8 cellular contexts compared by ENCODE assay signal in genomic region chr3:50365080-50365841, GRCh38. TPM values are rescaled to one million over a fixed set of nuclear protein-coding genes. Genes with fewer than 3 reads are reported as not detected.
A peak's percentile ranks its signal among the peaks of the same experiment; 100 is the strongest.
DNase-seq lines count a peak whose midpoint lies in the region; ATAC-seq, FAIRE-seq and TF ChIP-seq lines count a peak whose summit lies in the region.

No MANE protein-coding gene starts in this region.

- no peak overlapping the region for H3K4ac ChIP-seq in H1 (replicated peaks; ENCODE audit: insufficient read length, low read depth, low read length)

- H4K20me1 ChIP-seq in H1 (replicated peaks in 1 of 2; ENCODE audit: control insufficient read depth in 1 of 2, insufficient read depth in 2 of 2, low read length in 2 of 2) = peaks cover 0 to 2% of the 10 kb centered on the region in 2 experiments

- peak overlapping the region; percentile 76 to 91 for H3K4me2 ChIP-seq in H1 (ENCODE audit: insufficient read depth in 1 of 2, low read depth in 2 of 2, low read length in 2 of 2)

- peak in 1 of 3 experiments; percentile 20; a peak in 1 of 4 replicates for TF ChIP-seq CTCF in H1 (IDR thresholded peaks at IDR 0.05; ENCODE audit: control extremely low read depth in 1 of 3, insufficient read depth in 1 of 3, low read depth in 1 of 3, low read length in 3 of 3)

- TF ChIP-seq RAD21 in H1 (IDR thresholded peaks at IDR 0.05 in 1 of 2, conservative IDR thresholded peaks at IDR 0.05 in 1 of 2; ENCODE audit: low read depth in 2 of 2, low read length in 2 of 2) = peak; percentile 33 to 49; a peak in 3 of 4 replicates

- no peak overlapping the region for H4K5ac ChIP-seq in H1 (ENCODE audit: insufficient read length, low read depth, low read length)

- H3K4me1 ChIP-seq in H1 (replicated peaks in 1 of 4; ENCODE audit: control insufficient read depth in 3 of 4, insufficient read depth in 4 of 4, low read length in 3 of 4) = peaks cover 0 to 15% (median 10%) of the 10 kb centered on the region in 4 experiments; a peak in 6 of 7 replicates
- peaks cover 8% of the 10 kb centered on the region for H3K4me1 ChIP-seq in mesodermal cell (ENCODE audit: control insufficient read depth, insufficient read depth, low read length, poor library complexity, severe bottlenecking)

- H2BK12ac ChIP-seq in H1 (ENCODE audit: low read depth, low read length) = no peak overlapping the region

- 0 out of 2 replicates have a peak, but pooled peaks cover 2% of the 10 kb centered on the region for H3K79me1 ChIP-seq in H1 (ENCODE audit: low read depth, low read length)

- H3K79me2 ChIP-seq in H1 (ENCODE audit: control insufficient read depth in 1 of 2, insufficient read depth in 2 of 2, low read length in 2 of 2) = no peaks in the 10 kb centered on the region

- H3K36me3 ChIP-seq in H1 (ENCODE audit: control insufficient read depth in 2 of 4, insufficient read depth in 4 of 4, low read length in 3 of 4) = no peaks in the 10 kb centered on the region
- H3K36me3 ChIP-seq in mesodermal cell (ENCODE audit: control insufficient read depth, insufficient read depth, low read length) = no peaks in the 10 kb centered on the region

- no peak for TF ChIP-seq POLR2A in H1 (IDR thresholded peaks at IDR 0.05; ENCODE audit: control extremely low read depth in 1 of 2, low read depth in 2 of 2, low read length in 2 of 2)

- DNase-seq in GM18507 (ENCODE audit: extremely low spot score, insufficient read length, low read depth) (peak; percentile 91), NCI-H2227 treated with DMSO at 0.1 percent for 48 hours (lab: John Stamatoyannopoulos, UW) (peak; percentile 72), H1 (ENCODE audit: low read depth in 1 of 2, low spot score in 2 of 2) (peak; percentile 78 to 93), DMS 273 treated with DMSO at 0.1 percent for 48 hours (lab: John Stamatoyannopoulos, UW) (no peak)
- peak; percentile 96 for DNase-seq in activated CD8-positive, alpha-beta memory T cell treated with anti-CD3 and anti-CD28 coated beads for 24 hours
- peak; percentile 84 to 89 for DNase-seq in stimulated activated CD8-positive, alpha-beta memory T cell treated with anti-CD3 and anti-CD28 coated beads, Interleukin-15, amount 100 ng/mL, for 48 hours (ENCODE audit: low read depth in 2 of 2)

- H2AK5ac ChIP-seq in H1 (ENCODE audit: low read depth, low read length) = no peak overlapping the region

- FAIRE-seq in GM18507 (lab: Jason Lieb, UNC) = peak; percentile 94
- no peak for FAIRE-seq in H1 (lab: Jason Lieb, UNC)

- no peaks in the 10 kb centered on the region for H3K9me3 ChIP-seq in H1 (ENCODE audit: insufficient read depth in 2 of 2, low read depth in 1 of 2, low read length in 1 of 2)
- no peaks in the 10 kb centered on the region for H3K9me3 ChIP-seq in mesodermal cell (ENCODE audit: control insufficient read depth, low read length)

- 11% methylated on average over 35 of the region's 53 CpGs; no CpG with 5 or more reads in 1 of the 2 experiments for WGBS in H1 (ENCODE audit: extremely low coverage in 1 of 2, insufficient coverage in 1 of 2, insufficient read length in 1 of 2, insufficient replicate concordance in 2 of 2, low coverage in 1 of 2, low lambda C conversion rate in 2 of 2, missing lambda C conversion rate in 1 of 2), 2 experiments
- WGBS in mesodermal cell (ENCODE audit: insufficient coverage in 2 of 2), 2 experiments = 7 to 12% methylated on average over 31 to 40 of the region's 53 CpGs

- H3K27me3 ChIP-seq in H1 (replicated peaks in 1 of 4; ENCODE audit: control insufficient read depth in 3 of 4, extremely low read depth in 1 of 4, insufficient read depth in 3 of 4, low read length in 3 of 4) = peaks cover 0 to 5% (median 2%) of the 10 kb centered on the region in 4 experiments; a peak in 3 of 7 replicates

- POLR2A ChIA-PET in H1 (lab: Charles Lee; ENCODE audit: partially characterized antibody) = interaction anchor here (0.7 to 2.5 kb wide), 7 partner anchors 10 to 1604 kb away, joined by 3 to 22 read pairs (median 3); partner anchors contain the start of genes CYB561D2 and NPRL2

- ATAC-seq in HG02798 (IDR thresholded peaks at IDR 0.05; ENCODE audit: poor library complexity, unreplicated experiment) = peak; percentile 83

- CTCF ChIA-PET in H1 (lab: Charles Lee; ENCODE audit: partially characterized antibody) = interaction anchor here (0.8 to 4.5 kb wide), 11 partner anchors 9 to 251 kb away, joined by 3 to 18 read pairs (median 4); partner anchors contain the start of genes MAPKAPK3 and RASSF1

- H2BK20ac ChIP-seq in H1 (ENCODE audit: low read length) = no peak overlapping the region

- no peak overlapping the region for H3K14ac ChIP-seq in H1 (ENCODE audit: insufficient read length)

- H3K27ac ChIP-seq in H1 (ENCODE audit: low read depth, low read length) (peak overlapping the region; percentile 39; the same call in 1 of the 2 replicates), mesodermal cell (ENCODE audit: low read depth, low read length, severe bottlenecking) (no peak overlapping the region)

- peak overlapping the region; percentile 38 for H4K91ac ChIP-seq in H1 (replicated peaks; ENCODE audit: insufficient read length, low read length)

- H3K56ac ChIP-seq in H1 (replicated peaks; ENCODE audit: insufficient read length, low read depth, low read length) = no peak overlapping the region

- no peak for TF ChIP-seq EP300 in H1 (IDR thresholded peaks at IDR 0.05; ENCODE audit: borderline replicate concordance in 1 of 2, low read depth in 2 of 2, low read length in 2 of 2)

- H3K4me3 ChIP-seq in H1 (ENCODE audit: extremely low read depth in 1 of 4, insufficient read depth in 2 of 4, low read depth in 3 of 4, low read length in 4 of 4) (peak overlapping the region; percentile 48 to 68 (median 59)), mesodermal cell (ENCODE audit: extremely low read depth, insufficient read depth, low read length, poor library complexity, severe bottlenecking) (peak overlapping the region; percentile 52)

- no peak overlapping the region for H2BK120ac ChIP-seq in H1 (replicated peaks; ENCODE audit: low read depth, low read length)

- peak overlapping the region; percentile 83; the same call in 1 of the 2 replicates for H4K8ac ChIP-seq in H1 (ENCODE audit: extremely low read depth, insufficient read depth, low read length)

- peaks cover 12% of the 10 kb centered on the region; the same call in 1 of the 2 replicates for H3K23me2 ChIP-seq in H1 (ENCODE audit: low read depth, low read length)

- H3K23ac ChIP-seq in H1 (ENCODE audit: insufficient read length) = no peak overlapping the region

- peak overlapping the region in 3 of 4 experiments; percentile 3 to 58 (median 49); a peak in 5 of 7 replicates for H3K9ac ChIP-seq in H1 (replicated peaks in 1 of 4; ENCODE audit: extremely low read depth in 1 of 4, low read depth in 3 of 4, low read length in 3 of 4)

- no peak overlapping the region for H2BK15ac ChIP-seq in H1 (ENCODE audit: low read length)

- peak overlapping the region; percentile 34; the same call in 1 of the 2 replicates for H3K18ac ChIP-seq in H1 (ENCODE audit: extremely low read depth, low read length)

- 0 out of 2 replicates have a peak overlapping the region, but pooled peaks have one; percentile 47 for H2AFZ ChIP-seq in H1 (ENCODE audit: low read length)

- peak overlapping the region; percentile 12; the same call in 1 of the 2 replicates for H2BK5ac ChIP-seq in H1 (ENCODE audit: low read depth, low read length)

RNA-seq across cellular contexts. Expression of gene TMEM115, which starts 5.9 kb away (rescaled TPM):
- 25.3 and 25.4 TPM in 2 replicates for total RNA-seq in H1 (2021; fragmentation: NEBNext Ultra II Directional; extraction: Animal tissue kit (Norgen Biotek cat#: 25700))
- polyA plus RNA-seq in H1 (2011; rRNA removed) = 32.4 and 41.9 TPM in 2 replicates
- polyA plus RNA-seq in H1 (2011; cell fraction: cytosol; rRNA removed) = 28.3 TPM
- 26.5 TPM for polyA plus RNA-seq in H1 (2011; cell fraction: nucleus; rRNA removed)
- 14.1 to 22.1 TPM (median 19.9 TPM) in 4 replicates for polyA plus RNA-seq in H1 (2012, experiment 1 of 2)
- 26.6 TPM for polyA plus RNA-seq in H1 (2012, experiment 2 of 2)
- polyA plus RNA-seq in H1 (2013, experiment 1 of 2) = 38.1 TPM
- 41.2 TPM for polyA plus RNA-seq in H1 (2013, experiment 2 of 2)
- polyA minus RNA-seq in H1 (2011; rRNA and poly(A)+ RNA removed) = 18.7 and 24.3 TPM in 2 replicates
- 20.0 TPM for polyA minus RNA-seq in H1 (2011; cell fraction: cytosol; rRNA and poly(A)+ RNA removed)
- polyA minus RNA-seq in H1 (2011; cell fraction: nucleus; rRNA and poly(A)+ RNA removed) = 14.9 TPM
- polyA plus RNA-seq in mesodermal cell (2013, experiment 1 of 2) = 35.4 TPM
- polyA plus RNA-seq in mesodermal cell (2013, experiment 2 of 2) = 29.5 TPM

RNA-seq across cellular contexts. Expression of gene CYB561D2, which starts 14.6 kb away (rescaled TPM):
- 9.8 and 9.9 TPM in 2 replicates for total RNA-seq in H1 (2021; fragmentation: NEBNext Ultra II Directional; extraction: Animal tissue kit (Norgen Biotek cat#: 25700))
- polyA plus RNA-seq in H1 (2011; rRNA removed) = 34.0 and 34.5 TPM in 2 replicates
- 22.8 TPM for polyA plus RNA-seq in H1 (2011; cell fraction: cytosol; rRNA removed)
- polyA plus RNA-seq in H1 (2011; cell fraction: nucleus; rRNA removed) = 24.8 TPM
- 10.0 to 19.4 TPM (median 15.1 TPM) in 4 replicates for polyA plus RNA-seq in H1 (2012, experiment 1 of 2)
- polyA plus RNA-seq in H1 (2012, experiment 2 of 2) = 22.1 TPM
- polyA plus RNA-seq in H1 (2013, experiment 1 of 2) = 11.8 TPM
- polyA plus RNA-seq in H1 (2013, experiment 2 of 2) = 12.9 TPM
- 9.2 and 14.0 TPM in 2 replicates for polyA minus RNA-seq in H1 (2011; rRNA and poly(A)+ RNA removed)
- polyA minus RNA-seq in H1 (2011; cell fraction: cytosol; rRNA and poly(A)+ RNA removed) = 6.3 TPM
- polyA minus RNA-seq in H1 (2011; cell fraction: nucleus; rRNA and poly(A)+ RNA removed) = 7.3 TPM
- polyA plus RNA-seq in mesodermal cell (2013, experiment 1 of 2) = 11.6 TPM
- 10.5 TPM for polyA plus RNA-seq in mesodermal cell (2013, experiment 2 of 2)

RNA-seq across cellular contexts. Expression of gene NPRL2, which starts 14.7 kb away (rescaled TPM):
- 25.0 and 28.4 TPM in 2 replicates for total RNA-seq in H1 (2021; fragmentation: NEBNext Ultra II Directional; extraction: Animal tissue kit (Norgen Biotek cat#: 25700))
- 51.4 and 52.3 TPM in 2 replicates for polyA plus RNA-seq in H1 (2011; rRNA removed)
- polyA plus RNA-seq in H1 (2011; cell fraction: cytosol; rRNA removed) = 53.3 TPM
- polyA plus RNA-seq in H1 (2011; cell fraction: nucleus; rRNA removed) = 91.8 TPM
- polyA plus RNA-seq in H1 (2012, experiment 1 of 2) = 18.1 to 35.5 TPM (median 31.5 TPM) in 4 replicates
- 26.4 TPM for polyA plus RNA-seq in H1 (2012, experiment 2 of 2)
- polyA plus RNA-seq in H1 (2013, experiment 1 of 2) = 14.6 TPM
- polyA plus RNA-seq in H1 (2013, experiment 2 of 2) = 13.2 TPM
- 54.5 and 61.1 TPM in 2 replicates for polyA minus RNA-seq in H1 (2011; rRNA and poly(A)+ RNA removed)
- polyA minus RNA-seq in H1 (2011; cell fraction: cytosol; rRNA and poly(A)+ RNA removed) = 13.8 TPM
- 20.9 TPM for polyA minus RNA-seq in H1 (2011; cell fraction: nucleus; rRNA and poly(A)+ RNA removed)
- 30.2 TPM for polyA plus RNA-seq in mesodermal cell (2013, experiment 1 of 2)
- polyA plus RNA-seq in mesodermal cell (2013, experiment 2 of 2) = 29.5 TPM

RNA-seq across cellular contexts. Expression of gene ZMYND10, which starts 19.7 kb away (rescaled TPM):
- 0.54 and 0.56 TPM in 2 replicates for total RNA-seq in H1 (2021; fragmentation: NEBNext Ultra II Directional; extraction: Animal tissue kit (Norgen Biotek cat#: 25700))
- polyA plus RNA-seq in H1 (2011; rRNA removed) = 0.79 and 0.93 TPM in 2 replicates
- 0.96 TPM for polyA plus RNA-seq in H1 (2011; cell fraction: cytosol; rRNA removed)
- 2.1 TPM for polyA plus RNA-seq in H1 (2011; cell fraction: nucleus; rRNA removed)
- 0.18 to 0.96 TPM (median 0.41 TPM) in 4 replicates for polyA plus RNA-seq in H1 (2012, experiment 1 of 2)
- 0.20 TPM for polyA plus RNA-seq in H1 (2012, experiment 2 of 2)
- polyA plus RNA-seq in H1 (2013, experiment 1 of 2) = 0.67 TPM
- polyA plus RNA-seq in H1 (2013, experiment 2 of 2) = 0.40 TPM
- polyA minus RNA-seq in H1 (2011; rRNA and poly(A)+ RNA removed) = 0.32 TPM in 2 replicates
- not detected for polyA minus RNA-seq in H1 (2011; cell fraction: cytosol; rRNA and poly(A)+ RNA removed)
- 0.50 TPM for polyA minus RNA-seq in H1 (2011; cell fraction: nucleus; rRNA and poly(A)+ RNA removed)
- polyA plus RNA-seq in mesodermal cell (2013, experiment 1 of 2) = 0.81 TPM
- polyA plus RNA-seq in mesodermal cell (2013, experiment 2 of 2) = 0.61 TPM

RNA-seq across cellular contexts. Expression of gene RASSF1, which starts 24.6 kb away (rescaled TPM):
- total RNA-seq in H1 (2021; fragmentation: NEBNext Ultra II Directional; extraction: Animal tissue kit (Norgen Biotek cat#: 25700)) = 10.3 and 11.2 TPM in 2 replicates
- 15.7 and 15.9 TPM in 2 replicates for polyA plus RNA-seq in H1 (2011; rRNA removed)
- polyA plus RNA-seq in H1 (2011; cell fraction: cytosol; rRNA removed) = 20.5 TPM
- 22.6 TPM for polyA plus RNA-seq in H1 (2011; cell fraction: nucleus; rRNA removed)
- 12.1 to 16.1 TPM (median 13.6 TPM) in 4 replicates for polyA plus RNA-seq in H1 (2012, experiment 1 of 2)
- 7.0 TPM for polyA plus RNA-seq in H1 (2012, experiment 2 of 2)
- 7.7 TPM for polyA plus RNA-seq in H1 (2013, experiment 1 of 2)
- 7.1 TPM for polyA plus RNA-seq in H1 (2013, experiment 2 of 2)
- polyA minus RNA-seq in H1 (2011; rRNA and poly(A)+ RNA removed) = 4.5 and 5.8 TPM in 2 replicates
- polyA minus RNA-seq in H1 (2011; cell fraction: cytosol; rRNA and poly(A)+ RNA removed) = 2.0 TPM
- polyA minus RNA-seq in H1 (2011; cell fraction: nucleus; rRNA and poly(A)+ RNA removed) = 10.0 TPM
- 20.8 TPM for polyA plus RNA-seq in mesodermal cell (2013, experiment 1 of 2)
- polyA plus RNA-seq in mesodermal cell (2013, experiment 2 of 2) = 14.6 TPM
